1 cellular context compared by ENCODE assay signal in genomic region chr10:110897184-110897583, GRCh38.
TF ChIP-seq lines count a peak whose summit lies in the region.

No MANE protein-coding gene starts in this region.

TF ChIP-seq in GM12878, 131 proteins besides CTCF, POLR2A, EP300 and RAD21:
- TF ChIP-seq SREBF1 (IDR thresholded peaks at IDR 0.05; ENCODE audit: low read length) (no peak), ZNF592 (IDR thresholded peaks at IDR 0.05) (no peak), ZBTB33 (IDR thresholded peaks at IDR 0.05) (no peak), MYC (IDR thresholded peaks at IDR 0.05; ENCODE audit: insufficient read depth, insufficient read length, insufficient replicate concordance, low read length, severe bottlenecking) (no peak), TARDBP (IDR thresholded peaks at IDR 0.05; ENCODE audit: borderline replicate concordance) (no peak), PAX8 (IDR thresholded peaks at IDR 0.05) (no peak), SREBF2 (IDR thresholded peaks at IDR 0.05; ENCODE audit: low read length) (no peak), POLR2AphosphoS5 (IDR thresholded peaks at IDR 0.05; ENCODE audit: low read length) (no peak), SMARCA5 (IDR thresholded peaks at IDR 0.05) (no peak), BRCA1 (IDR thresholded peaks at IDR 0.05; ENCODE audit: low read depth, low read length) (no peak), SUPT20H (IDR thresholded peaks at IDR 0.05; ENCODE audit: borderline replicate concordance, control insufficient read depth, low read depth, low read length) (no peak), PAX5 (IDR thresholded peaks at IDR 0.05; ENCODE audit: borderline replicate concordance, low read depth, low read length) (no peak), CHD2 (IDR thresholded peaks at IDR 0.05; ENCODE audit: borderline replicate concordance, low read depth, low read length) (no peak), MLLT1 (IDR thresholded peaks at IDR 0.05) (no peak), JUND (IDR thresholded peaks at IDR 0.05; ENCODE audit: low read depth, low read length) (no peak), BACH1 (IDR thresholded peaks at IDR 0.05; ENCODE audit: borderline replicate concordance) (no peak), ZNF384 (IDR thresholded peaks at IDR 0.05; ENCODE audit: borderline replicate concordance, low read depth, low read length) (no peak), ZBED1 (IDR thresholded peaks at IDR 0.05; ENCODE audit: borderline replicate concordance) (no peak), SMAD1 (IDR thresholded peaks at IDR 0.05; ENCODE audit: low read depth, partially characterized antibody) (no peak), KAT2A (conservative IDR thresholded peaks at IDR 0.05; ENCODE audit: control insufficient read depth, low read depth, low read length) (no peak)
